In genomic region chr3:59818-60217, GRCh38 we compare ENCODE assay signal across 21 cellular contexts.
DNase-seq lines count a peak whose midpoint lies in the region; ATAC-seq and TF ChIP-seq lines count a peak whose summit lies in the region.
"Had no signal": no experiment of that assay in that cellular context is flagged by ENCODE, and none has a peak within 500 bp of the region (broad histone marks: within the 10 kb centered on the region; RNA-seq: fewer than 3 reads in every experiment).

No MANE protein-coding gene starts in this region.

- DNase-seq in NCI-H345 (lab: John Stamatoyannopoulos, UW) (peak; percentile 2), NCI-H345 treated with DMSO at 0.1 percent for 48 hours (lab: John Stamatoyannopoulos, UW; ENCODE audit: unreplicated experiment) (no peak), IMR-90 (no peak), left kidney (ENCODE audit: low read depth, low spot score) (peak; percentile 51), epidermal melanocyte (ENCODE audit: insufficient read length, low spot score) (no peak), OCI-LY7 (ENCODE audit: low spot score) (no peak)
- DNase-seq: 8988T; ACHN; AML-193; BE2C; CD4-positive, alpha-beta T cell; CD8-positive, alpha-beta memory T cell; DMS 273 treated with DMSO at 0.1 percent for 48 hours; DMS79; EL; GDM1; H9 had no signal

- H4K20me1 ChIP-seq in IMR-90 (ENCODE audit: insufficient read depth, low read length), result no peaks in the 10 kb centered on the region
- no peaks in the 10 kb centered on the region for H4K20me1 ChIP-seq in OCI-LY7 (ENCODE audit: insufficient read depth, low read length)
- H4K20me1 ChIP-seq: BLaER1 treated with 17β-estradiol and CSF1 and Interleukin-3, amounts not matched to agents 10 nM and 100 nM had no signal

- no peak overlapping the region for H2BK5ac ChIP-seq in IMR-90 (ENCODE audit: low read depth, low read length, poor library complexity, severe bottlenecking)

- no peak overlapping the region for H3K23ac ChIP-seq in IMR-90 (ENCODE audit: low read depth, low read length)

- H3K27me3 ChIP-seq in IMR-90 (ENCODE audit: control insufficient read depth, insufficient read depth, low read length), result no peaks in the 10 kb centered on the region; the same call in 1 of the 2 replicates
- H3K27me3 ChIP-seq: BE2C; BLaER1 treated with 17β-estradiol and CSF1 and Interleukin-3, amounts not matched to agents 10 nM and 100 nM had no signal

- no peak overlapping the region for H4K91ac ChIP-seq in IMR-90 (ENCODE audit: insufficient read depth, low read depth, low read length)

- no peak overlapping the region for H3K27ac ChIP-seq in IMR-90 (ENCODE audit: insufficient read depth, low read length)
- no peak overlapping the region for H3K27ac ChIP-seq in OCI-LY7 (ENCODE audit: low read depth, low read length, poor library complexity, severe bottlenecking)
- H3K27ac ChIP-seq: A549; BLaER1 treated with 17β-estradiol and CSF1 and Interleukin-3, amounts not matched to agents 10 nM and 100 nM had no signal

- no peak overlapping the region for H2BK15ac ChIP-seq in IMR-90 (ENCODE audit: low read depth, low read length)

- no peak overlapping the region for H4K5ac ChIP-seq in IMR-90 (ENCODE audit: low read depth, low read length)

- H3K9me2 ChIP-seq in OCI-LY7 (ENCODE audit: insufficient read depth, low read length), result no peaks in the 10 kb centered on the region

- H2AK9ac ChIP-seq in IMR-90 (replicated peaks; ENCODE audit: low read depth, low read length, poor library complexity), result peak overlapping the region; percentile 42

- no peak for ATAC-seq in IMR-90 (ENCODE audit: low read depth)
- ATAC-seq: A549, GM12878, HCT116 had no signal

- WGBS in IMR-90 (ENCODE audit: extremely low coverage in 2 of 2, insufficient read length in 1 of 2), 2 experiments, result 90% methylated on average over 2 of the region's 8 CpGs; no CpG with 5 or more reads in 1 of the 2 experiments

- dilution Hi-C loops in IMR-90 (cut with HindIII; ENCODE audit: low sequenced_read_pairs, unreplicated experiment), result no loop called here

- no peaks in the 10 kb centered on the region for H3K9me3 ChIP-seq in IMR-90 (ENCODE audit: control insufficient read depth, insufficient read depth, low read length)
- H3K9me3 ChIP-seq in OCI-LY7 (ENCODE audit: low read length), result no peaks in the 10 kb centered on the region
- H3K9me3 ChIP-seq: A549; BE2C; BLaER1 treated with 17β-estradiol and CSF1 and Interleukin-3, amounts not matched to agents 10 nM and 100 nM had no signal

- POLR2A ChIA-PET in IMR-90 (lab: Charles Lee; ENCODE audit: unreplicated experiment) (no interaction called here), OCI-LY7 (lab: Charles Lee) (no interaction called here)

- H2BK120ac ChIP-seq in IMR-90 (ENCODE audit: low read depth, low read length), result no peak overlapping the region

- in situ Hi-C loops in IMR-90 (cut with MboI; ENCODE audit: low sequenced_read_pairs), result no loop called here

- intact Hi-C loops in IMR-90 (cut with micrococcal nuclease) (no loop called here), OCI-LY7 (cut with micrococcal nuclease; ENCODE audit: unreplicated experiment) (no loop called here)

- no peaks in the 10 kb centered on the region for H3K4me1 ChIP-seq in IMR-90 (ENCODE audit: control insufficient read depth, insufficient read depth, low read length)
- no peaks in the 10 kb centered on the region for H3K4me1 ChIP-seq in OCI-LY7 (ENCODE audit: insufficient read depth, low read length, poor library complexity, severe bottlenecking)
- H3K4me1 ChIP-seq: A549; BE2C; BLaER1 treated with 17β-estradiol and CSF1 and Interleukin-3, amounts not matched to agents 10 nM and 100 nM had no signal

- no peak for TF ChIP-seq CTCF in IMR-90 (conservative IDR thresholded peaks at IDR 0.05; ENCODE audit: low read depth, low read length)
- no peak for TF ChIP-seq CTCF in OCI-LY7 (conservative IDR thresholded peaks at IDR 0.05; ENCODE audit: low read length)

- BruUV-seq in IMR-90 (replicated peaks; lab: Mats Ljungman, UMichigan) (no TSS peak), OCI-LY7 (replicated peaks; lab: Mats Ljungman, UMichigan) (no TSS peak)

- H3K56ac ChIP-seq in IMR-90 (ENCODE audit: extremely low read depth, insufficient read depth, low read length), result no peak overlapping the region

- H4K8ac ChIP-seq in IMR-90 (ENCODE audit: low read depth in 2 of 2, low read length in 2 of 2), result no peak overlapping the region

- no peak overlapping the region for H3K18ac ChIP-seq in IMR-90 (ENCODE audit: low read depth, low read length)

- no peak overlapping the region for H3K4ac ChIP-seq in IMR-90 (ENCODE audit: low read depth, low read length)

- no peak overlapping the region for H2AK5ac ChIP-seq in IMR-90 (ENCODE audit: low read depth, low read length)

- no peaks in the 10 kb centered on the region for H3K36me3 ChIP-seq in IMR-90 (ENCODE audit: control insufficient read depth, insufficient read depth, low read length)
- H3K36me3 ChIP-seq in OCI-LY7 (ENCODE audit: insufficient read depth, low read length), result no peaks in the 10 kb centered on the region
- H3K36me3 ChIP-seq: BE2C; BLaER1 treated with 17β-estradiol and CSF1 and Interleukin-3, amounts not matched to agents 10 nM and 100 nM had no signal

- no peaks in the 10 kb centered on the region for H3K9me1 ChIP-seq in IMR-90 (ENCODE audit: insufficient read depth, low read length)

- TF ChIP-seq RAD21 in IMR-90 (IDR thresholded peaks at IDR 0.05; ENCODE audit: low read length), result no peak

- H3K79me1 ChIP-seq in IMR-90 (ENCODE audit: low read depth in 1 of 2, low read length in 2 of 2), result no peaks in the 10 kb centered on the region

- no peak overlapping the region for H3K14ac ChIP-seq in IMR-90 (replicated peaks; ENCODE audit: low read depth, low read length)

- H3K9ac ChIP-seq in IMR-90 (ENCODE audit: low read depth, low read length), result no peak overlapping the region
- H3K9ac ChIP-seq: BLaER1 treated with 17β-estradiol and CSF1 and Interleukin-3, amounts not matched to agents 10 nM and 100 nM had no signal

- no peaks in the 10 kb centered on the region for H3K79me2 ChIP-seq in OCI-LY7 (ENCODE audit: insufficient read depth, low read depth, low read length)

- CTCF ChIA-PET in IMR-90 (lab: Yijun Ruan, JAX) (no interaction called here), OCI-LY7 (lab: Charles Lee; ENCODE audit: unreplicated experiment) (no interaction called here)

- H3K4me3 ChIP-seq in IMR-90 (ENCODE audit: insufficient read depth, low read depth, low read length) (no peak overlapping the region), OCI-LY7 (ENCODE audit: low read depth, low read length, poor library complexity, severe bottlenecking) (no peak overlapping the region)
- H3K4me3 ChIP-seq: A549; BLaER1 treated with 17β-estradiol and CSF1 and Interleukin-3, amounts not matched to agents 10 nM and 100 nM; GM12878 had no signal

- no peak overlapping the region for H2BK20ac ChIP-seq in IMR-90 (ENCODE audit: low read depth, low read length)

- H3K4me2 ChIP-seq in IMR-90 (ENCODE audit: low read depth, low read length), result no peak overlapping the region
- no peak overlapping the region for H3K4me2 ChIP-seq in OCI-LY7 (ENCODE audit: low read length)
- H3K4me2 ChIP-seq: A549; BLaER1 treated with 17β-estradiol and CSF1 and Interleukin-3, amounts not matched to agents 10 nM and 100 nM had no signal

- H2AFZ ChIP-seq in IMR-90 (replicated peaks; ENCODE audit: low read length, poor library complexity), result no peak overlapping the region
- no peak overlapping the region for H2AFZ ChIP-seq in OCI-LY7 (ENCODE audit: low read length)

- TF ChIP-seq POLR2A in IMR-90 (IDR thresholded peaks at IDR 0.05; ENCODE audit: low read depth, low read length), result no peak

TF ChIP-seq in IMR-90, 13 proteins besides CTCF, POLR2A, EP300 and RAD21:
- no peak for TF ChIP-seq CHD1 (IDR thresholded peaks at IDR 0.05; ENCODE audit: low read depth, low read length)
- no peak for TF ChIP-seq NFE2L2 (IDR thresholded peaks at IDR 0.05; ENCODE audit: low read depth, low read length)
- TF ChIP-seq BHLHE40 (IDR thresholded peaks at IDR 0.05; ENCODE audit: low read depth, low read length), result no peak
- TF ChIP-seq, protein P1, sequence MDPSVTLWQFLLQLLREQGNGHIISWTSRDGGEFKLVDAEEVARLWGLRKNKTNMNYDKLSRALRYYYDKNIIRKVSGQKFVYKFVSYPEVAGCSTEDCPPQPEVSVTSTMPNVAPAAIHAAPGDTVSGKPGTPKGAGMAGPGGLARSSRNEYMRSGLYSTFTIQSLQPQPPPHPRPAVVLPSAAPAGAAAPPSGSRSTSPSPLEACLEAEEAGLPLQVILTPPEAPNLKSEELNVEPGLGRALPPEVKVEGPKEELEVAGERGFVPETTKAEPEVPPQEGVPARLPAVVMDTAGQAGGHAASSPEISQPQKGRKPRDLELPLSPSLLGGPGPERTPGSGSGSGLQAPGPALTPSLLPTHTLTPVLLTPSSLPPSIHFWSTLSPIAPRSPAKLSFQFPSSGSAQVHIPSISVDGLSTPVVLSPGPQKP (IDR thresholded peaks at IDR 0.05; ENCODE audit: borderline replicate concordance, low read depth, low read length), result no peak
- TF ChIP-seq MAZ (IDR thresholded peaks at IDR 0.05; ENCODE audit: borderline replicate concordance, low read depth, low read length), result no peak
- TF ChIP-seq RCOR1 (IDR thresholded peaks at IDR 0.05; ENCODE audit: insufficient replicate concordance, low read length), result no peak
- TF ChIP-seq FOS (IDR thresholded peaks at IDR 0.05; ENCODE audit: low read depth, low read length), result no peak
- no peak for TF ChIP-seq MXI1 (IDR thresholded peaks at IDR 0.05; ENCODE audit: borderline replicate concordance, low read depth, low read length)
- no peak for TF ChIP-seq MAFK (IDR thresholded peaks at IDR 0.05; ENCODE audit: low read depth, low read length)
- TF ChIP-seq CEBPB (IDR thresholded peaks at IDR 0.05; ENCODE audit: low read depth, low read length), result no peak
- no peak for TF ChIP-seq USF2 (IDR thresholded peaks at IDR 0.05; ENCODE audit: low read depth, low read length)
- no peak for TF ChIP-seq RFX5 (IDR thresholded peaks at IDR 0.05; ENCODE audit: low read depth, low read length)
- TF ChIP-seq SMC3 (IDR thresholded peaks at IDR 0.05; ENCODE audit: low read depth, low read length), result no peak

Comparison
In these comparisons a context has a peak if more than half of its experiments do, and no peak if none do; other contexts are left out.
1. DNase-seq: peak in NCI-H345 (single experiment) and left kidney (single experiment); none in NCI-H345 treated with DMSO at 0.1 percent for 48 hours (single experiment), IMR-90 (single experiment), epidermal melanocyte (single experiment) and OCI-LY7 (single experiment).